1 cellular context compared by ENCODE assay signal in the genomic region with DNA sequence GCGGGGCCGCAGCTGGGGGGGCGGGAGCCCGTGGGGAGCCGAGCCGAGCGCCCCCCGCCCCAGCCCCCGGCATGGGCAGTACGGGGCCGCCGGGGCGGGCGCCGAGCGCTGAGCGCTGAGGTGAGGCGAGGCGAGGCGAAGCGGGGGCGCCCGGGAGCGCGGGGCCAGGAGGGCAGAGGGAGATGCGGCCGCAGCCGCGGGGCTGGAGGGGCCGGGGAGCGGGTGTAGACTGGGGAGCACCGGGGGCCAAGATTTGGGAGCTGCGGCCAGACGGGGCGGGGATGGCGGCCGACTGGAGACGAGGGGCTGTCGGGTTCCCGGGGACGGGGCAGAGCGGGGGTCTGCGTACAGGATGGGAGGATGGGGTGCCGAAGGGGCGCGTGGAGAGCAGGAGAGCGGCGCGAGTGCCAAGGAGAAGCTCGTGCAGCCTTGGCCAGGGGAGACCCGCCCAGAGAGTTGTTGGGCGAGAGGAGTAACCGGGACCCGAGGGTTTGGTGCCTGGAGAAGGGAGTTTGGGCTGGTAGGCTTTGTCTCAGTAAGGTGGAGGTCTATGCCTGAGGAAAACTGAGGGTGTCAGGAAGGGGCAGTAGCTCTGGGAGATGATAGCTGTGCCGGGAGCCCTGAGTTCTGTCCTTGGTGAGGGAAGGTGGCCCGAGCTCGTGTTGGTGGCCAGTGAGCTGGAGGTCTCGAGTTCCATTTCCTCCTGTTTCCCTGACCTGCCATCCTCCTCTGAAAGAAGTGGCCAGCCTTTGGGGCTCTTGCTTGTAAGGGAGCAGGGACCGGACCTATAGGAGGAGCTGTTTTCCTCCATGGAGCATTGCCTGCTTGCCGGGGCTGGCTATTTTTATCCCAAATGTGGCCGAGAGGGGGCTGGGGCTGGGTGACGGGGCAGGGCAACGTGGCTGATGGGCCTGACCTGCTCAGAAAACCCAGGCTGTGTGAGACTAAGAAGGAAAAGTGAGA.
TF ChIP-seq lines count a peak whose summit lies in the region.

No MANE protein-coding gene starts in this region.

TF ChIP-seq in K562, 482 proteins besides CTCF, POLR2A, EP300 and RAD21 (continued from another document and continues in another):
- no peak for TF ChIP-seq ZFPM2 (CRISPR knock-in tag; IDR thresholded peaks at IDR 0.05)
- TF ChIP-seq XRCC5 (IDR thresholded peaks at IDR 0.05; ENCODE audit: low read depth, low read length) = no peak
- TF ChIP-seq ZNF764 (CRISPR knock-in tag; IDR thresholded peaks at IDR 0.05; ENCODE audit: low read depth) = peak; percentile 42; the same call in 1 of the 2 replicates
- TF ChIP-seq, protein P1, sequence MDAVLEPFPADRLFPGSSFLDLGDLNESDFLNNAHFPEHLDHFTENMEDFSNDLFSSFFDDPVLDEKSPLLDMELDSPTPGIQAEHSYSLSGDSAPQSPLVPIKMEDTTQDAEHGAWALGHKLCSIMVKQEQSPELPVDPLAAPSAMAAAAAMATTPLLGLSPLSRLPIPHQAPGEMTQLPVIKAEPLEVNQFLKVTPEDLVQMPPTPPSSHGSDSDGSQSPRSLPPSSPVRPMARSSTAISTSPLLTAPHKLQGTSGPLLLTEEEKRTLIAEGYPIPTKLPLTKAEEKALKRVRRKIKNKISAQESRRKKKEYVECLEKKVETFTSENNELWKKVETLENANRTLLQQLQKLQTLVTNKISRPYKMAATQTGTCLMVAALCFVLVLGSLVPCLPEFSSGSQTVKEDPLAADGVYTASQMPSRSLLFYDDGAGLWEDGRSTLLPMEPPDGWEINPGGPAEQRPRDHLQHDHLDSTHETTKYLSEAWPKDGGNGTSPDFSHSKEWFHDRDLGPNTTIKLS (IDR thresholded peaks at IDR 0.05; ENCODE audit: borderline replicate concordance, low read depth) = peak; percentile 87; the same call in 1 of the 2 replicates
- no peak for TF ChIP-seq ZNF282 (CRISPR knock-in tag; IDR thresholded peaks at IDR 0.05)
- TF ChIP-seq HINFP (tag; conservative IDR thresholded peaks at IDR 0.05; ENCODE audit: low read depth) = no peak
- TF ChIP-seq SRSF3 (IDR thresholded peaks at IDR 0.05; ENCODE audit: insufficient read depth, low read length) = no peak
- TF ChIP-seq ZBTB40 (IDR thresholded peaks at IDR 0.05) = peak; percentile 59
- no peak for TF ChIP-seq ZBTB40 (CRISPR knock-in tag; IDR thresholded peaks at IDR 0.05)
- TF ChIP-seq TRIM24 (IDR thresholded peaks at IDR 0.05) = no peak
- no peak for TF ChIP-seq MEIS2 (IDR thresholded peaks at IDR 0.05; ENCODE audit: partially characterized antibody)
- no peak for TF ChIP-seq ZNF609 (CRISPR knock-in tag; IDR thresholded peaks at IDR 0.05; ENCODE audit: borderline replicate concordance)
- TF ChIP-seq, protein P2, sequence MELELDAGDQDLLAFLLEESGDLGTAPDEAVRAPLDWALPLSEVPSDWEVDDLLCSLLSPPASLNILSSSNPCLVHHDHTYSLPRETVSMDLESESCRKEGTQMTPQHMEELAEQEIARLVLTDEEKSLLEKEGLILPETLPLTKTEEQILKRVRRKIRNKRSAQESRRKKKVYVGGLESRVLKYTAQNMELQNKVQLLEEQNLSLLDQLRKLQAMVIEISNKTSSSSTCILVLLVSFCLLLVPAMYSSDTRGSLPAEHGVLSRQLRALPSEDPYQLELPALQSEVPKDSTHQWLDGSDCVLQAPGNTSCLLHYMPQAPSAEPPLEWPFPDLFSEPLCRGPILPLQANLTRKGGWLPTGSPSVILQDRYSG (tag; conservative IDR thresholded peaks at IDR 0.05; ENCODE audit: low read depth) = no peak
- TF ChIP-seq, protein P3, sequence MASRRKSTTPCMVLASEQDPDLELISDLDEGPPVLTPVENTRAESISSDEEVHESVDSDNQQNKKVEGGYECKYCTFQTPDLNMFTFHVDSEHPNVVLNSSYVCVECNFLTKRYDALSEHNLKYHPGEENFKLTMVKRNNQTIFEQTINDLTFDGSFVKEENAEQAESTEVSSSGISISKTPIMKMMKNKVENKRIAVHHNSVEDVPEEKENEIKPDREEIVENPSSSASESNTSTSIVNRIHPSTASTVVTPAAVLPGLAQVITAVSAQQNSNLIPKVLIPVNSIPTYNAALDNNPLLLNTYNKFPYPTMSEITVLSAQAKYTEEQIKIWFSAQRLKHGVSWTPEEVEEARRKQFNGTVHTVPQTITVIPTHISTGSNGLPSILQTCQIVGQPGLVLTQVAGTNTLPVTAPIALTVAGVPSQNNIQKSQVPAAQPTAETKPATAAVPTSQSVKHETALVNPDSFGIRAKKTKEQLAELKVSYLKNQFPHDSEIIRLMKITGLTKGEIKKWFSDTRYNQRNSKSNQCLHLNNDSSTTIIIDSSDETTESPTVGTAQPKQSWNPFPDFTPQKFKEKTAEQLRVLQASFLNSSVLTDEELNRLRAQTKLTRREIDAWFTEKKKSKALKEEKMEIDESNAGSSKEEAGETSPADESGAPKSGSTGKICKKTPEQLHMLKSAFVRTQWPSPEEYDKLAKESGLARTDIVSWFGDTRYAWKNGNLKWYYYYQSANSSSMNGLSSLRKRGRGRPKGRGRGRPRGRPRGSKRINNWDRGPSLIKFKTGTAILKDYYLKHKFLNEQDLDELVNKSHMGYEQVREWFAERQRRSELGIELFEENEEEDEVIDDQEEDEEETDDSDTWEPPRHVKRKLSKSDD (conservative IDR thresholded peaks at IDR 0.05; ENCODE audit: low read length) = no peak
- no peak for TF ChIP-seq HMBOX1 (IDR thresholded peaks at IDR 0.05)
- TF ChIP-seq NR2C2 (CRISPR knock-in tag; IDR thresholded peaks at IDR 0.05) = no peak
- peak; percentile 15; the same call in 1 of the 2 replicates for TF ChIP-seq NR2C2 (tag; IDR thresholded peaks at IDR 0.05)
- TF ChIP-seq TFAP4 (CRISPR knock-in tag; IDR thresholded peaks at IDR 0.05; ENCODE audit: borderline replicate concordance) = no peak
